Comparison of ENCODE assay signal across 20 cellular contexts in the genomic region with DNA sequence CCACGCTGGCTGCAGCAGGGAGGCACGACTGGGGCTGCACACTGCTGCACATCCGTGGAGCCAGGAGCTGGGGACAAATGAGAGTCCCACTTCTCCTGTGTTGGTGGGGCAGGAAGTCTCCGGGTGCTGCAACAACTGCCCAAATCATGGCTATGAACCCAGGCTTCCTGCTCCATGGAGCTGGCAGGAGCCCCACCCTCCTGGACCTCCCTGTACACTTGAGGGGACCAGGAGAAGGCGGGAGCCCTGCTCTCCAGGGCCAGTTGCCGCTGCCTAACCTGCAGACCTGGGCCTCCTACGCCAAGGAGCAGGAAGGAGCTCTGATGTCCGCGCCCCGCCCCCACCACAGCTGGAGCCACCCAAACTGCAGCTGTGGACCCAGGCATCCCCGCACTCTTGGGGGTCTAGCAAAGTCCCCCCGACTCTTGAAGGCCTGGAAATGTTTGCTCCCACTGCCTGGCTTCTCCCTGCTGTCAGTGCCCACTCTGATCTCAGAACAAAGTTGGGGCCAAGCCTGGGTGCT.
A peak's percentile ranks its signal among the peaks of the same experiment; 100 is the strongest.
DNase-seq lines count a peak whose midpoint lies in the region; ATAC-seq and TF ChIP-seq lines count a peak whose summit lies in the region.
"Had no signal": no experiment of that assay in that cellular context is flagged by ENCODE, and none has a peak within 500 bp of the region (broad histone marks: within the 10 kb centered on the region; RNA-seq: fewer than 3 reads in every experiment).

No MANE protein-coding gene starts in this region.

- peak overlapping the region; percentile 7 for H4K91ac ChIP-seq in neuronal stem cell (ENCODE audit: low read depth, low read length, poor library complexity)

- H4K8ac ChIP-seq in neuronal stem cell (ENCODE audit: low read depth, low read length): no peak overlapping the region

- H2AFZ ChIP-seq in neuronal stem cell (ENCODE audit: low read length): no peak overlapping the region

- H3K4me2 ChIP-seq in neuronal stem cell (ENCODE audit: insufficient read depth, low read length, poor library complexity, severe bottlenecking): no peak overlapping the region
- H3K4me2 ChIP-seq: BLaER1 had no signal

- H3K9ac ChIP-seq in neuronal stem cell (ENCODE audit: low read depth, low read length, poor library complexity): no peak overlapping the region
- H3K9ac ChIP-seq: BLaER1 had no signal

- no peak overlapping the region for H2AK5ac ChIP-seq in neuronal stem cell (ENCODE audit: low read depth, low read length)

- H2BK15ac ChIP-seq in neuronal stem cell (ENCODE audit: low read length): no peak overlapping the region

- TF ChIP-seq CTCF in right atrium auricular region (IDR thresholded peaks at IDR 0.05): no peak

- H3K79me1 ChIP-seq in neuronal stem cell (ENCODE audit: low read depth, low read length): no peaks in the 10 kb centered on the region

- no peak overlapping the region for H3K4me3 ChIP-seq in right atrium auricular region
- no peak overlapping the region for H3K4me3 ChIP-seq in neuronal stem cell (ENCODE audit: low read length in 2 of 2)
- H3K4me3 ChIP-seq: BLaER1 had no signal

- peak overlapping the region; percentile 66 for H3K4ac ChIP-seq in neuronal stem cell (ENCODE audit: low read length)

- DNase-seq in Right ventricle myocardium inferior (ENCODE audit: missing footprints) (peak; percentile 44), right atrium auricular region (ENCODE audit: low spot score) (no peak), GM03348 (ENCODE audit: low spot score) (peak; percentile 5), epithelial cell of prostate (ENCODE audit: low read depth, low spot score) (peak; percentile 0), neuronal stem cell (ENCODE audit: low spot score) (no peak), NCI-H1105 treated with DMSO at 0.1 percent for 48 hours (lab: John Stamatoyannopoulos, UW) (no peak)
- no peak for DNase-seq in activated CD4-positive, alpha-beta T cell treated with anti-CD3 and anti-CD28 coated beads, Interleukin-2, amount 50 U/mL, for 48 hours
- DNase-seq: CD4-positive, alpha-beta T cell; CD8-positive, alpha-beta memory T cell; DMS 273 treated with DMSO at 0.1 percent for 48 hours; DMS79; EL; GDM1; GOT3; H9 had no signal

- H2BK5ac ChIP-seq in neuronal stem cell (ENCODE audit: low read length): no peak overlapping the region

- no peak overlapping the region for H2BK120ac ChIP-seq in neuronal stem cell (ENCODE audit: low read depth, low read length)

- H3K14ac ChIP-seq in neuronal stem cell (ENCODE audit: low read length): no peak overlapping the region

- no CpG with 5 or more reads among the region's 12 CpGs for WGBS in neuronal stem cell (ENCODE audit: extremely low coverage in 2 of 2, insufficient read length in 2 of 2, insufficient replicate concordance in 1 of 2), 2 donors

- H3K4me1 ChIP-seq in right atrium auricular region (no peaks in the 10 kb centered on the region), neuronal stem cell (ENCODE audit: control insufficient read depth in 2 of 2, insufficient read depth in 1 of 2, low read depth in 1 of 2, low read length in 2 of 2) (no peaks in the 10 kb centered on the region)

- peak overlapping the region; percentile 63 for H2BK12ac ChIP-seq in neuronal stem cell (ENCODE audit: low read length)

- H3K27ac ChIP-seq in right atrium auricular region (no peak overlapping the region), epithelial cell of prostate (no peak overlapping the region), neuronal stem cell (replicated peaks; ENCODE audit: low read length) (no peak overlapping the region)
- H3K27ac ChIP-seq: 22Rv1, BLaER1, C4-2B had no signal

- H3K36me3 ChIP-seq in right atrium auricular region (no peaks in the 10 kb centered on the region), neuronal stem cell (replicated peaks in 1 of 2; ENCODE audit: control insufficient read depth in 2 of 2, insufficient read depth in 2 of 2, low read length in 2 of 2) (no peaks in the 10 kb centered on the region)

- peak overlapping the region; percentile 71 for H3K18ac ChIP-seq in neuronal stem cell (ENCODE audit: low read length)

- peak overlapping the region; percentile 65 for H3K23ac ChIP-seq in neuronal stem cell (ENCODE audit: low read depth, low read length, poor library complexity)

- ATAC-seq in Right ventricle myocardium inferior: no peak
- ATAC-seq in HG02610 (IDR thresholded peaks at IDR 0.05; ENCODE audit: unreplicated experiment): no peak
- ATAC-seq: HCT116 had no signal

- H3K9me3 ChIP-seq in right atrium auricular region (no peaks in the 10 kb centered on the region), neuronal stem cell (replicated peaks in 1 of 2; ENCODE audit: control insufficient read depth in 2 of 2, insufficient read depth in 1 of 2, low read depth in 1 of 2, low read length in 2 of 2) (no peaks in the 10 kb centered on the region)

- intact Hi-C loops in Right ventricle myocardium inferior (cut with DNase I): no loop called here

- H3K27me3 ChIP-seq in right atrium auricular region: no peaks in the 10 kb centered on the region
- no peaks in the 10 kb centered on the region for H3K27me3 ChIP-seq in neuronal stem cell (ENCODE audit: control insufficient read depth in 3 of 3, insufficient read depth in 3 of 3, low read depth in 1 of 3, low read length in 3 of 3)
- H3K27me3 ChIP-seq: BLaER1 had no signal

Comparison
In these comparisons a context has a peak if more than half of its experiments do, and no peak if none do; other contexts are left out.
1. DNase-seq: peak in Right ventricle myocardium inferior (single experiment), GM03348 (single experiment) and epithelial cell of prostate (single experiment); none in right atrium auricular region (single experiment), neuronal stem cell (single experiment), NCI-H1105 treated with DMSO at 0.1 percent for 48 hours (single experiment) and activated CD4-positive, alpha-beta T cell treated with anti-CD3 and anti-CD28 coated beads, Interleukin-2, amount 50 U/mL, for 48 hours (0 of 2).